In the genomic region with DNA sequence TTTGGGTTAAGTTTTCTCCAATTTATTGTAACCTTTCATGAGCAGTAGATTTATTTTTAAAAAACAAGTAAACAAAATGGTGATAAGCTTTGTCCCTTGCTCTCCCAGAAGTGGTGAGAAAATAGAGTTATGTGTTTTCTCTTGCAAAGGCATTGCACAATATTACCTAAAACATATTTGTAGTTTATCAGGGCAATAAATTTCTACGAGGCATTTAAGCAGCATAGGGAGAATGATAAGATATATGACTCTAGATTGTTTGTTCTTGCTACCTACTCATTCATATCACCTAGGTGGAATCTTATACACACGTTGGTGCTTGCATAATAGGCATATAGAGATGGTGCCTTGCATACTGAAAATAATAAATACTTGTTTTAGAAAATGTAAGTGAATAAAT, we compare ENCODE assay signal across 14 cellular contexts.
DNase-seq lines count a peak whose midpoint lies in the region; FAIRE-seq and TF ChIP-seq lines count a peak whose summit lies in the region.
"Had no signal": no experiment of that assay in that cellular context is flagged by ENCODE, and none has a peak within 500 bp of the region (broad histone marks: within the 10 kb centered on the region; RNA-seq: fewer than 3 reads in every experiment).

No MANE protein-coding gene starts in this region.

- WGBS in small intestine, 3 donors, result 12 to 54% (median 24%) methylated on average over 2 of the region's 2 CpGs
- WGBS in thyroid gland, 2 donors, result 73 to 83% methylated on average over 2 of the region's 2 CpGs

- peak overlapping the region; percentile 20 for H3K27ac Mint-ChIP-seq in Caco-2 (ENCODE audit: unreplicated experiment)
- H3K27ac Mint-ChIP-seq in MCF 10A (ENCODE audit: low read depth, unreplicated experiment), result no peak overlapping the region
- H3K27ac Mint-ChIP-seq: B cell; CD4-positive, alpha-beta T cell had no signal

- H3K9me3 Mint-ChIP-seq in Caco-2 (ENCODE audit: unreplicated experiment), result peaks cover 20% of the 10 kb centered on the region
- H3K9me3 Mint-ChIP-seq in MCF 10A (ENCODE audit: unreplicated experiment), result no peaks in the 10 kb centered on the region
- H3K9me3 Mint-ChIP-seq: CD4-positive, alpha-beta T cell had no signal

- H3K27ac ChIP-seq in small intestine (ENCODE audit: low read depth in 1 of 2, low read length in 1 of 2) (no peak overlapping the region), thyroid gland (no peak overlapping the region)

- BruUV-seq in Caco-2 (replicated peaks; lab: Mats Ljungman, UMichigan) (no TSS peak), MCF 10A (replicated peaks; lab: Mats Ljungman, UMichigan) (no TSS peak)

- H3K9me3 ChIP-seq in Caco-2 (no peaks in the 10 kb centered on the region), small intestine (ENCODE audit: control insufficient read depth, low read depth) (no peaks in the 10 kb centered on the region), thyroid gland (no peaks in the 10 kb centered on the region)

- no peaks in the 10 kb centered on the region for H3K27me3 ChIP-seq in Caco-2 (replicated peaks; ENCODE audit: control insufficient read depth, insufficient read depth, low read length)
- H3K27me3 ChIP-seq in small intestine (ENCODE audit: control insufficient read depth in 2 of 2, insufficient read depth in 2 of 2, low read length in 2 of 2), result no peaks in the 10 kb centered on the region
- no peaks in the 10 kb centered on the region for H3K27me3 ChIP-seq in thyroid gland

- H3K36me3 Mint-ChIP-seq in Caco-2 (ENCODE audit: insufficient read depth, unreplicated experiment), result no peaks in the 10 kb centered on the region
- H3K36me3 Mint-ChIP-seq in MCF 10A (ENCODE audit: insufficient read depth, unreplicated experiment), result no peaks in the 10 kb centered on the region

- intact Hi-C loops in Caco-2 (cut with micrococcal nuclease; ENCODE audit: unreplicated experiment) (loop anchor here (1.0 to 5.0 kb wide), 2 partner anchors 29 to 45 kb away; no protein-coding TSS in a partner anchor), MCF 10A (cut with micrococcal nuclease) (no loop called here), thyroid gland (cut with DNase I) (no loop called here)

- DNase-seq in Caco-2 (peak in 1 of 2 experiments; percentile 26), LNCaP clone FGC (ENCODE audit: low read depth) (peak; percentile 52), fibroblast of villous mesenchyme (ENCODE audit: low read depth) (peak; percentile 58), small intestine (peak; percentile 85), MCF 10A (ENCODE audit: unreplicated experiment) (no peak), NCI-H2081 (lab: John Stamatoyannopoulos, UW) (no peak), thyroid gland (no peak)
- DNase-seq: C1 segment of cervical spinal cord; CD4-positive, alpha-beta T cell; DMS79; H7 had no signal

- peaks cover 21% of the 10 kb centered on the region for H3K4me1 Mint-ChIP-seq in Caco-2 (ENCODE audit: low read depth, unreplicated experiment)
- H3K4me1 Mint-ChIP-seq in MCF 10A (ENCODE audit: insufficient read depth, unreplicated experiment), result no peaks in the 10 kb centered on the region
- H3K4me1 Mint-ChIP-seq: B cell had no signal

- no peaks in the 10 kb centered on the region for H3K27me3 Mint-ChIP-seq in Caco-2 (ENCODE audit: insufficient read depth, unreplicated experiment)
- no peaks in the 10 kb centered on the region for H3K27me3 Mint-ChIP-seq in MCF 10A (ENCODE audit: insufficient read depth, unreplicated experiment)

- H3K4me1 ChIP-seq in Caco-2, result peaks cover 20% of the 10 kb centered on the region
- H3K4me1 ChIP-seq in small intestine (ENCODE audit: control insufficient read depth in 2 of 2, insufficient read depth in 1 of 2, low read depth in 1 of 2, low read length in 1 of 2), result peaks cover 2 to 3% of the 10 kb centered on the region in 2 donors
- H3K4me1 ChIP-seq in thyroid gland, result no peaks in the 10 kb centered on the region

- H3K4me3 Mint-ChIP-seq in Caco-2 (ENCODE audit: unreplicated experiment), result no peak overlapping the region
- no peak overlapping the region for H3K4me3 Mint-ChIP-seq in MCF 10A (ENCODE audit: unreplicated experiment)
- H3K4me3 Mint-ChIP-seq: B cell; CD4-positive, alpha-beta T cell had no signal

- POLR2A ChIA-PET in Caco-2 (lab: Charles Lee) (no interaction called here), MCF 10A (lab: Yijun Ruan, JAX) (interaction anchor here (0.6 kb wide), 2 partner anchors 9 to 27 kb away, joined by 3 read pairs; no protein-coding TSS in a partner anchor)

- TF ChIP-seq CTCF in Caco-2 (IDR thresholded peaks at IDR 0.05; ENCODE audit: insufficient read depth in 1 of 2, low read depth in 1 of 2, low read length in 1 of 2, severe bottlenecking in 1 of 2, unreplicated experiment in 1 of 2), result no peak
- TF ChIP-seq CTCF in LNCaP clone FGC (IDR thresholded peaks at IDR 0.05; ENCODE audit: control insufficient read depth, extremely low read depth, insufficient read depth), result no peak
- no peak for TF ChIP-seq CTCF in fibroblast of villous mesenchyme (IDR thresholded peaks at IDR 0.05; ENCODE audit: insufficient read depth, low read depth, low read length)
- no peak for TF ChIP-seq CTCF in MCF 10A (IDR thresholded peaks at IDR 0.05; ENCODE audit: unreplicated experiment)
- no peak for TF ChIP-seq CTCF in thyroid gland (IDR thresholded peaks at IDR 0.05)

- FAIRE-seq in small intestine (lab: Jason Lieb, UNC), result no peak
- FAIRE-seq: GM12878, GM18507 had no signal

- H3K4me3 ChIP-seq in Caco-2 (ENCODE audit: low read depth, low read length) (no peak overlapping the region), LNCaP clone FGC (ENCODE audit: low read depth, low read length) (no peak overlapping the region), fibroblast of villous mesenchyme (ENCODE audit: low read depth, low read length) (no peak overlapping the region), small intestine (ENCODE audit: low read depth in 1 of 2, low read length in 2 of 2) (no peak overlapping the region), thyroid gland (replicated peaks in 1 of 3) (no peak overlapping the region)
- H3K4me3 ChIP-seq: GM12878 had no signal

- H3K36me3 ChIP-seq in Caco-2 (ENCODE audit: control insufficient read depth, insufficient read depth, low read length) (no peaks in the 10 kb centered on the region), small intestine (ENCODE audit: control insufficient read depth in 2 of 2, insufficient read depth in 2 of 2, low read length in 2 of 2) (no peaks in the 10 kb centered on the region), thyroid gland (no peaks in the 10 kb centered on the region)

- CTCF ChIA-PET in Caco-2 (lab: Charles Lee) (no interaction called here), MCF 10A (lab: Yijun Ruan, JAX) (interaction anchor here (0.9 to 1.1 kb wide), 2 partner anchors 12 to 54 kb away, joined by 3 to 4 read pairs; no protein-coding TSS in a partner anchor)

- TF ChIP-seq POLR2A in thyroid gland (IDR thresholded peaks at IDR 0.05), result no peak

Comparison
In these comparisons a context has a peak if more than half of its experiments do, and no peak if none do; other contexts are left out.
1. DNase-seq: peak in LNCaP clone FGC (single experiment), fibroblast of villous mesenchyme (single experiment) and small intestine (single experiment); none in MCF 10A (single experiment), NCI-H2081 (0 of 2) and thyroid gland (0 of 2).